ENCODE assay signal across 1 cellular context in genomic region chr1:233282582-233282886, GRCh38.
TF ChIP-seq lines count a peak whose summit lies in the region.

No MANE protein-coding gene starts in this region.

TF ChIP-seq in GM12878, 131 proteins besides CTCF, POLR2A, EP300 and RAD21:
- TF ChIP-seq BCL11A (IDR thresholded peaks at IDR 0.05; ENCODE audit: low read depth, low read length) (no peak), ELK1 (IDR thresholded peaks at IDR 0.05; ENCODE audit: low read depth, low read length) (no peak), ASH2L (IDR thresholded peaks at IDR 0.05; ENCODE audit: borderline replicate concordance, low read depth) (no peak), E2F8 (IDR thresholded peaks at IDR 0.05; ENCODE audit: low read depth, partially characterized antibody) (no peak), ATF7 (IDR thresholded peaks at IDR 0.05; ENCODE audit: low read depth) (no peak), HDAC6 (IDR thresholded peaks at IDR 0.05; ENCODE audit: unreplicated experiment) (no peak), FOXK2 (IDR thresholded peaks at IDR 0.05) (no peak), GATAD2B (conservative IDR thresholded peaks at IDR 0.05; ENCODE audit: low read depth) (no peak), RELB (IDR thresholded peaks at IDR 0.05; ENCODE audit: low read depth) (no peak), RB1 (IDR thresholded peaks at IDR 0.05; ENCODE audit: borderline replicate concordance) (no peak), CREM (IDR thresholded peaks at IDR 0.05; ENCODE audit: low read depth) (no peak), SMC3 (IDR thresholded peaks at IDR 0.05; ENCODE audit: borderline replicate concordance, low read length) (no peak)
